Comparison of ENCODE assay signal across 1 cellular context in genomic region chr11:64803163-64803845, GRCh38.
TF ChIP-seq lines count a peak whose summit lies in the region.

Gene MAP4K2, minus strand, starts transcription at chr11:64803214. Its CDS starts 65 bp downstream, at chr11:64803149.

TF ChIP-seq in HepG2, 621 proteins besides CTCF, POLR2A, EP300 and RAD21 (continued from another document and continues in another):
- TF ChIP-seq ZC3H13 (CRISPR knock-in tag; IDR thresholded peaks at IDR 0.05) (peak; percentile 77; the same call in 1 of the 2 replicates), CREM (IDR thresholded peaks at IDR 0.05) (peak; percentile 19; the same call in 1 of the 2 replicates), CREM (CRISPR knock-in tag; IDR thresholded peaks at IDR 0.05) (no peak), MEIS2 (CRISPR knock-in tag; IDR thresholded peaks at IDR 0.05) (peak; percentile 23; the same call in 1 of the 2 replicates), SNAPC2 (CRISPR knock-in tag; IDR thresholded peaks at IDR 0.05) (no peak), FOXC1 (CRISPR knock-in tag; IDR thresholded peaks at IDR 0.05; ENCODE audit: borderline replicate concordance) (no peak), ZNF749 (CRISPR knock-in tag; IDR thresholded peaks at IDR 0.05; ENCODE audit: borderline replicate concordance) (no peak), E2F1 (CRISPR knock-in tag; IDR thresholded peaks at IDR 0.05) (no peak), MXD4 (CRISPR knock-in tag; IDR thresholded peaks at IDR 0.05) (peak; percentile 34; the same call in 1 of the 2 replicates), MAX (IDR thresholded peaks at IDR 0.05) (0 out of 2 replicates have a peak, but pooled peaks have one; percentile 7), AHDC1 (CRISPR knock-in tag; IDR thresholded peaks at IDR 0.05; ENCODE audit: borderline replicate concordance) (no peak), SKI (IDR thresholded peaks at IDR 0.05; ENCODE audit: partially characterized antibody) (peak; percentile 16), GABPA (IDR thresholded peaks at IDR 0.05; ENCODE audit: low read depth, low read length) (peak; percentile 29; the same call in 1 of the 2 replicates), GABPA (CRISPR knock-in tag; IDR thresholded peaks at IDR 0.05; ENCODE audit: low read depth) (peak; percentile 30; the same call in 1 of the 2 replicates), ZNF687 (CRISPR knock-in tag; IDR thresholded peaks at IDR 0.05) (peak; percentile 57), SMAD1 (CRISPR knock-in tag; IDR thresholded peaks at IDR 0.05; ENCODE audit: borderline replicate concordance, low read depth) (no peak), HCFC1 (IDR thresholded peaks at IDR 0.05; ENCODE audit: low read depth, low read length) (no peak), STAT6 (CRISPR knock-in tag; IDR thresholded peaks at IDR 0.05; ENCODE audit: borderline replicate concordance) (0 out of 2 replicates have a peak, but pooled peaks have one; percentile 15), HIVEP1 (CRISPR knock-in tag; IDR thresholded peaks at IDR 0.05) (peak; percentile 89), ZNF337 (CRISPR knock-in tag; IDR thresholded peaks at IDR 0.05; ENCODE audit: borderline replicate concordance, low read depth) (0 out of 2 replicates have a peak, but pooled peaks have one; percentile 35)
- TF ChIP-seq, protein P1, sequence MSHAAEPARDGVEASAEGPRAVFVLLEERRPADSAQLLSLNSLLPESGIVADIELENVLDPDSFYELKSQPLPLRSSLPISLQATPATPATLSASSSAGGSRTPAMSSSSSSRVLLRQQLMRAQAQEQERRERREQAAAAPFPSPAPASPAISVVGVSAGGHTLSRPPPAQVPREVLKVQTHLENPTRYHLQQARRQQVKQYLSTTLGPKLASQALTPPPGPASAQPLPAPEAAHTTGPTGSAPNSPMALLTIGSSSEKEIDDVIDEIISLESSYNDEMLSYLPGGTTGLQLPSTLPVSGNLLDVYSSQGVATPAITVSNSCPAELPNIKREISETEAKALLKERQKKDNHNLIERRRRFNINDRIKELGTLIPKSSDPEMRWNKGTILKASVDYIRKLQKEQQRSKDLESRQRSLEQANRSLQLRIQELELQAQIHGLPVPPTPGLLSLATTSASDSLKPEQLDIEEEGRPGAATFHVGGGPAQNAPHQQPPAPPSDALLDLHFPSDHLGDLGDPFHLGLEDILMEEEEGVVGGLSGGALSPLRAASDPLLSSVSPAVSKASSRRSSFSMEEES (CRISPR knock-in tag; IDR thresholded peaks at IDR 0.05): no peak
- TF ChIP-seq, protein P2, sequence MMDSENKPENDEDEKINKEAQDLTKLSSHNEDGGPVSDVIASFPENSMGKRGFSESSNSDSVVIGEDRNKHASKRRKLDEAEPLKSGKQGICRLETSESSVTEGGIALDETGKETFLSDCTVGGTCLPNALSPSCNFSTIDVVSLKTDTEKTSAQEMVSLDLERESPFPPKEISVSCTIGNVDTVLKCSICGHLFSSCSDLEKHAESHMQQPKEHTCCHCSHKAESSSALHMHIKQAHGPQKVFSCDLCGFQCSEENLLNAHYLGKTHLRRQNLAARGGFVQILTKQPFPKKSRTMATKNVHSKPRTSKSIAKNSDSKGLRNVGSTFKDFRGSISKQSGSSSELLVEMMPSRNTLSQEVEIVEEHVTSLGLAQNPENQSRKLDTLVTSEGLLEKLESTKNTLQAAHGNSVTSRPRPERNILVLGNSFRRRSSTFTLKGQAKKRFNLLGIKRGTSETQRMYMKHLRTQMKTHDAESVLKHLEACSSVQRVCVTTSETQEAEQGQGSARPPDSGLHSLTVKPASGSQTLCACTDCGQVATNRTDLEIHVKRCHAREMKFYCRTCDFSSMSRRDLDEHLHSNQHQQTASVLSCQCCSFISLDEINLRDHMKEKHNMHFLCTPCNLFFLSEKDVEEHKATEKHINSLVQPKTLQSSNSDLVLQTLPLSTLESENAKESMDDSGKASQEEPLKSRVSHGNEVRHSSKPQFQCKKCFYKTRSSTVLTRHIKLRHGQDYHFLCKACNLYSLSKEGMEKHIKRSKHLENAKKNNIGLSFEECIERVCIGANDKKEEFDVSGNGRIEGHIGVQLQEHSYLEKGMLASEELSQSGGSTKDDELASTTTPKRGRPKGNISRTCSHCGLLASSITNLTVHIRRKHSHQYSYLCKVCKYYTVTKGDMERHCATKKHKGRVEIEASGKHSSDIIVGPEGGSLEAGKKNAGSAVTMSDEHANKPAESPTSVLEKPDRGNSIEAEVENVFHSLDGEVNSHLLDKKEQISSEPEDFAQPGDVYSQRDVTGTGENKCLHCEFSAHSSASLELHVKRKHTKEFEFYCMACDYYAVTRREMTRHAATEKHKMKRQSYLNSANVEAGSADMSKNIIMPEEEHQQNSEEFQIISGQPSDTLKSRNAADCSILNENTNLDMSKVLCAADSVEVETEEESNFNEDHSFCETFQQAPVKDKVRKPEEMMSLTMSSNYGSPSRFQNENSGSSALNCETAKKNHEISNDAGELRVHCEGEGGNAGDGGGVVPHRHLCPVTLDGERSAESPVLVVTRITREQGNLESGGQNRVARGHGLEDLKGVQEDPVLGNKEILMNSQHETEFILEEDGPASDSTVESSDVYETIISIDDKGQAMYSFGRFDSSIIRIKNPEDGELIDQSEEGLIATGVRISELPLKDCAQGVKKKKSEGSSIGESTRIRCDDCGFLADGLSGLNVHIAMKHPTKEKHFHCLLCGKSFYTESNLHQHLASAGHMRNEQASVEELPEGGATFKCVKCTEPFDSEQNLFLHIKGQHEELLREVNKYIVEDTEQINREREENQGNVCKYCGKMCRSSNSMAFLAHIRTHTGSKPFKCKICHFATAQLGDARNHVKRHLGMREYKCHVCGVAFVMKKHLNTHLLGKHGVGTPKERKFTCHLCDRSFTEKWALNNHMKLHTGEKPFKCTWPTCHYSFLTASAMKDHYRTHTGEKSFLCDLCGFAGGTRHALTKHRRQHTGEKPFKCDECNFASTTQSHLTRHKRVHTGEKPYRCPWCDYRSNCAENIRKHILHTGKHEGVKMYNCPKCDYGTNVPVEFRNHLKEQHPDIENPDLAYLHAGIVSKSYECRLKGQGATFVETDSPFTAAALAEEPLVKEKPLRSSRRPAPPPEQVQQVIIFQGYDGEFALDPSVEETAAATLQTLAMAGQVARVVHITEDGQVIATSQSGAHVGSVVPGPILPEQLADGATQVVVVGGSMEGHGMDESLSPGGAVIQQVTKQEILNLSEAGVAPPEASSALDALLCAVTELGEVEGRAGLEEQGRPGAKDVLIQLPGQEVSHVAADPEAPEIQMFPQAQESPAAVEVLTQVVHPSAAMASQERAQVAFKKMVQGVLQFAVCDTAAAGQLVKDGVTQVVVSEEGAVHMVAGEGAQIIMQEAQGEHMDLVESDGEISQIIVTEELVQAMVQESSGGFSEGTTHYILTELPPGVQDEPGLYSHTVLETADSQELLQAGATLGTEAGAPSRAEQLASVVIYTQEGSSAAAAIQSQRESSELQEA (CRISPR knock-in tag; IDR thresholded peaks at IDR 0.05; ENCODE audit: not compliant biosample characterization): no peak
